ENCODE assay signal across 8 cellular contexts in genomic region chr17:75205037-75205792, GRCh38. TPM values are rescaled to one million over a fixed set of nuclear protein-coding genes. Genes with fewer than 3 reads are reported as not detected.
DNase-seq lines count a peak whose midpoint lies in the region; ATAC-seq, FAIRE-seq and TF ChIP-seq lines count a peak whose summit lies in the region.

NUP85 (plus strand) TSS chr17:75205679; CDS start chr17:75205762, 83 bp downstream.

- FAIRE-seq in RCC 7860 (lab: Jason Lieb, UNC): peak; percentile 39

- H3K27ac ChIP-seq in Karpas-422 (ENCODE audit: low read length) (peak within 1 kb of the TSS; percentile 79), esophagus squamous epithelium (peak within 1 kb of the TSS; percentile 95 to 98 (median 96))

- no peaks in the 10 kb centered on the region for H3K9me3 Mint-ChIP-seq in activated T-cell treated with anti-CD3 and anti-CD28 coated beads, Interleukin-2, amount 50 U/mL, for 72 hours

- H3K9me2 ChIP-seq in Karpas-422 (replicated peaks; ENCODE audit: insufficient read depth, low read length): no peaks in the 10 kb centered on the region

- H3K4me2 ChIP-seq in Karpas-422 (ENCODE audit: low read depth, low read length, poor library complexity, severe bottlenecking): peak within 1 kb of the TSS; percentile 88

- peak within 1 kb of the TSS; percentile 88 to 92 for H3K4me3 Mint-ChIP-seq in activated T-cell treated with anti-CD3 and anti-CD28 coated beads, Interleukin-2, amount 50 U/mL, for 72 hours

- peaks cover 61% of the 10 kb centered on the region for H3K79me2 ChIP-seq in Karpas-422 (ENCODE audit: low read length)

- intact Hi-C loops in esophagus squamous epithelium (cut with DNase I): no loop called here

- H3K9me3 ChIP-seq in Karpas-422 (ENCODE audit: low read length) (no peaks in the 10 kb centered on the region), esophagus squamous epithelium (no peaks in the 10 kb centered on the region)

- H3K4me1 ChIP-seq in Karpas-422 (ENCODE audit: low read length): peaks cover 17% of the 10 kb centered on the region
- H3K4me1 ChIP-seq in esophagus squamous epithelium: peaks cover 14 to 30% (median 15%) of the 10 kb centered on the region in 3 donors

- H3K4me1 Mint-ChIP-seq in activated T-cell treated with anti-CD3 and anti-CD28 coated beads, Interleukin-2, amount 50 U/mL, for 72 hours (ENCODE audit: low read depth): peaks cover 40% of the 10 kb centered on the region

- 0% methylated on average over 7 to 15 of the region's 57 CpGs for WGBS in esophagus squamous epithelium, 2 donors

- H3K36me3 Mint-ChIP-seq in activated T-cell treated with anti-CD3 and anti-CD28 coated beads, Interleukin-2, amount 50 U/mL, for 72 hours (ENCODE audit: insufficient read depth in 2 of 2): peaks cover 5 to 10% of the 10 kb centered on the region in 2 donors

- TF ChIP-seq CTCF in esophagus squamous epithelium (IDR thresholded peaks at IDR 0.05): peak in 3 of 6 experiments; percentile 4 to 25 (median 22)

- H3K36me3 ChIP-seq in Karpas-422 (ENCODE audit: insufficient read depth, low read length): peaks cover 17% of the 10 kb centered on the region; the same call in 1 of the 2 replicates
- H3K36me3 ChIP-seq in esophagus squamous epithelium: peaks cover 0 to 20% (median 12%) of the 10 kb centered on the region in 3 donors

- peak in 3 of 4 donors; percentile 60 to 70 (median 65) for TF ChIP-seq POLR2A in esophagus squamous epithelium (IDR thresholded peaks at IDR 0.05)

- H2AFZ ChIP-seq in Karpas-422 (ENCODE audit: low read length): peak within 1 kb of the TSS; percentile 96

- peaks cover 4% of the 10 kb centered on the region; the same call in 1 of the 2 replicates for H4K20me1 ChIP-seq in Karpas-422 (ENCODE audit: insufficient read depth, low read depth, low read length)

- DNase-seq in D341Med (ENCODE audit: low spot score) (peak; percentile 100), Karpas-422 (peak; percentile 97), RCC 7860 (ENCODE audit: low spot score) (peak; percentile 89), esophagus squamous epithelium (lab: John Stamatoyannopoulos, UW) (peak; percentile 46), myocyte (ENCODE audit: low read depth) (peak; percentile 93)
- DNase-seq in activated T-cell treated with anti-CD3 and anti-CD28 coated beads, Interleukin-2, amount 50 U/mL, for 72 hours: peak; percentile 95
- DNase-seq in stimulated activated CD8-positive, alpha-beta memory T cell treated with anti-CD3 and anti-CD28 coated beads, Interleukin-7, amount 100 ng/mL, for 4 hours (ENCODE audit: low read depth in 2 of 2): peak; percentile 83 to 89

- peak within 1 kb of the TSS; percentile 94 for H3K9ac ChIP-seq in Karpas-422 (ENCODE audit: low read length)

- ATAC-seq in GM21619 (IDR thresholded peaks at IDR 0.05; ENCODE audit: unreplicated experiment): peak; percentile 65
- ATAC-seq in activated T-cell treated with anti-CD3 and anti-CD28 coated beads, Interleukin-2, amount 50 U/mL, for 72 hours (replicated peaks in 1 of 2): peak; percentile 91

- peak within 1 kb of the TSS; percentile 97 for H3K27ac Mint-ChIP-seq in activated T-cell treated with anti-CD3 and anti-CD28 coated beads, Interleukin-2, amount 50 U/mL, for 72 hours

- H3K27me3 ChIP-seq in Karpas-422 (ENCODE audit: low read length) (no peaks in the 10 kb centered on the region), esophagus squamous epithelium (no peaks in the 10 kb centered on the region)

- no peaks in the 10 kb centered on the region for H3K27me3 Mint-ChIP-seq in activated T-cell treated with anti-CD3 and anti-CD28 coated beads, Interleukin-2, amount 50 U/mL, for 72 hours (ENCODE audit: low read depth)

- H3K4me3 ChIP-seq in Karpas-422 (ENCODE audit: low read length) (peak within 1 kb of the TSS; percentile 95), esophagus squamous epithelium (peak within 1 kb of the TSS; percentile 89 to 97 (median 92))

RNA-seq across cellular contexts. Expression of gene NUP85, which starts in this region (rescaled TPM):
- 40.6 and 47.8 TPM in 2 replicates for total RNA-seq in Karpas-422 (2014; rRNA removed; shearing (Covaris generic); ENCODE audit: low replicate concordance)
- total RNA-seq in activated T-cell treated with anti-CD3 and anti-CD28 coated beads, Interleukin-2, amount 50 U/mL, for 72 hours: 100 to 1,000 TPM in 1 of 2 donors, 10 to 100 TPM in 1; 88.3 to 114 TPM
- total RNA-seq in esophagus squamous epithelium: 10 to 100 TPM; 17.5 to 33.3 (median 29.0) TPM
- total RNA-seq in myocyte: 20.1 and 26.1 TPM in 2 replicates
- 28.6 TPM for polyA plus RNA-seq in myocyte (2012)

Comparison
In these comparisons a context has a peak if more than half of its experiments do, and no peak if none do; other contexts are left out.
1. Peak in every context shown above with its lines: DNase-seq, ATAC-seq, H3K4me3 ChIP-seq and H3K27ac ChIP-seq.
2. DNase-seq: peak in every context shown above with its lines; median percentile 100 in D341Med; 97 in Karpas-422; 95 in activated T-cell treated with anti-CD3 and anti-CD28 coated beads, Interleukin-2, amount 50 U/mL, for 72 hours; 93 in myocyte; 89 in RCC 7860; 86 in stimulated activated CD8-positive, alpha-beta memory T cell treated with anti-CD3 and anti-CD28 coated beads, Interleukin-7, amount 100 ng/mL, for 4 hours; 46 in esophagus squamous epithelium.